In genomic region chr3:41301548-41301947, GRCh38 we compare ENCODE assay signal across 21 cellular contexts.
"Had no signal": no experiment of that assay in that cellular context is flagged by ENCODE, and none has a peak within 500 bp of the region (broad histone marks: within the 10 kb centered on the region; RNA-seq: fewer than 3 reads in every experiment).

No MANE protein-coding gene starts in this region.

- DNase-seq: activated CD4-positive, alpha-beta T cell treated with anti-CD3 and anti-CD28 coated beads for 1 hour; activated CD4-positive, alpha-beta T cell treated with anti-CD3 and anti-CD28 coated beads, Interleukin-2, amount 50 U/mL, for 1 hour; activated CD8-positive, alpha-beta T cell treated with anti-CD3 and anti-CD28 coated beads, Interleukin-2, amount 10 ng/mL, durations not matched to agents 7 days and 5 days; amniotic stem cell; cerebellar nuclear complex; cortex of kidney; endodermal cell; gastrocnemius medialis; head of caudate nucleus; hypothalamus; mesenchymal stem cell; pancreas; psoas muscle; right cardiac atrium; stimulated activated CD4-positive, alpha-beta T cell treated with anti-CD3 and anti-CD28 coated beads, Interleukin-12 subunit alpha, Interleukin-12 subunit beta, amount 100 ng/mL, for 4 hours; substantia nigra; T-helper 1 cell; thyroid gland; upper lobe of right lung had no signal

- H3K4me3 ChIP-seq: gastrocnemius medialis, pancreas, psoas muscle, thyroid gland, upper lobe of right lung had no signal

- H3K36me3 ChIP-seq: gastrocnemius medialis, neutrophil, pancreas, thyroid gland, upper lobe of right lung had no signal

- ATAC-seq: activated CD8-positive, alpha-beta T cell treated with anti-CD3 and anti-CD28 coated beads, Interleukin-2, amount 10 ng/mL, durations not matched to agents 7 days and 5 days; activated naive CD4-positive, alpha-beta T cell treated with anti-CD3 and anti-CD28 coated beads, Interleukin-2, amount 50 U/mL, for 72 hours; gastrocnemius medialis; pancreas; psoas muscle; right cardiac atrium; upper lobe of right lung had no signal

- H3K27ac ChIP-seq: gastrocnemius medialis, neutrophil, pancreas, psoas muscle, thyroid gland, upper lobe of right lung had no signal

- H3K4me1 ChIP-seq: pancreas, psoas muscle, upper lobe of right lung had no signal

- H3K9me3 ChIP-seq: gastrocnemius medialis, neutrophil, pancreas, psoas muscle, thyroid gland, upper lobe of right lung had no signal

- H3K27me3 ChIP-seq: gastrocnemius medialis, neutrophil, pancreas, thyroid gland, upper lobe of right lung had no signal
